22 cellular contexts compared by ENCODE assay signal in the genomic region with DNA sequence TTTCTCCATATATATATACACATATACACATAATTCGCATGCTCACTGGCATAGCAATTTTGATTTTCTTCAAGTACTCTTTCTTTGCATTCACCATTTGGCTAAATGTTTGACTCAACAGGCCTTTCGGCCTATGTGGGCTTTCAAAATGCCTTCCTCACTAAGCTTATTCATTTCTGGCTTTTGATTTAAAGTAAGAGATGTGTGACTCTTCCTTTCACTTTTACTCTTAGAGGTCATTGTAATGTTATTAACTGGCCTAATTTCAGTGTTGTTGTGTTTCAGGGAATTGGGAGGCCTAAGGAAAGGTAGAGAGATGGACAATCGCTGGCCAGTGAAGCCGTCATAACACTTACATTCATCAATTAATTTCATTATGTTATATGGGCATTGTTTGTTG. TPM values are rescaled to one million over a fixed set of nuclear protein-coding genes. Genes with fewer than 3 reads are reported as not detected.
DNase-seq lines count a peak whose midpoint lies in the region; ATAC-seq and TF ChIP-seq lines count a peak whose summit lies in the region.
"Had no signal": no experiment of that assay in that cellular context is flagged by ENCODE, and none has a peak within 500 bp of the region (broad histone marks: within the 10 kb centered on the region; RNA-seq: fewer than 3 reads in every experiment).

No MANE protein-coding gene starts in this region.

- WGBS in suprapubic skin: 88% methylated on average over 4 of the region's 4 CpGs

- no peaks in the 10 kb centered on the region for H3K4me1 ChIP-seq in suprapubic skin
- H3K4me1 ChIP-seq: SJSA1 had no signal

- TF ChIP-seq CTCF in suprapubic skin (IDR thresholded peaks at IDR 0.05): no peak

- peak overlapping the region; percentile 1 for H3K27ac Mint-ChIP-seq in activated naive CD4-positive, alpha-beta T cell treated with anti-CD3 and anti-CD28 coated beads, Interleukin-2, amount 10 ng/mL, durations not matched to agents 7 days and 5 days
- peak overlapping the region; percentile 69 for H3K27ac Mint-ChIP-seq in activated T-helper 1 cell treated with anti-CD3 and anti-CD28 coated beads, Interleukin-12 subunit alpha, Interleukin-12 subunit beta, Interleukin-2, Interleukin-4 antibody, amounts not matched to agents 30 ng/mL and 10 ng/mL and 1 ng/mL, durations not matched to agents 14 hours and 24 hours and 36 hours
- H3K27ac Mint-ChIP-seq: CD14-positive monocyte had no signal

- CTCF ChIA-PET in activated naive CD4-positive, alpha-beta T cell treated with anti-CD3 and anti-CD28 coated beads, Interleukin-2, amount 10 ng/mL, durations not matched to agents 7 days and 5 days (lab: Charles Lee): no interaction called here

- H3K27me3 Mint-ChIP-seq in activated naive CD4-positive, alpha-beta T cell treated with anti-CD3 and anti-CD28 coated beads, Interleukin-2, amount 10 ng/mL, durations not matched to agents 7 days and 5 days: no peaks in the 10 kb centered on the region
- H3K27me3 Mint-ChIP-seq in activated T-helper 1 cell treated with anti-CD3 and anti-CD28 coated beads, Interleukin-12 subunit alpha, Interleukin-12 subunit beta, Interleukin-2, Interleukin-4 antibody, amounts not matched to agents 30 ng/mL and 10 ng/mL and 1 ng/mL, durations not matched to agents 14 hours and 24 hours and 36 hours (ENCODE audit: insufficient read depth): peaks cover 11% of the 10 kb centered on the region

- H3K36me3 ChIP-seq in suprapubic skin: no peaks in the 10 kb centered on the region
- H3K36me3 ChIP-seq: brain microvascular endothelial cell, heart left ventricle, MG63, SJSA1, thoracic aorta had no signal

- H3K27me3 ChIP-seq in suprapubic skin: no peaks in the 10 kb centered on the region
- H3K27me3 ChIP-seq: brain microvascular endothelial cell, heart left ventricle, MG63, SJSA1 had no signal

- TF ChIP-seq EP300 in suprapubic skin (IDR thresholded peaks at IDR 0.05): no peak

- no peak for DNase-seq in activated naive CD4-positive, alpha-beta T cell treated with anti-CD3 and anti-CD28 coated beads, Interleukin-2, amount 10 ng/mL, durations not matched to agents 7 days and 5 days
- DNase-seq in activated naive CD4-positive, alpha-beta T cell treated with Interleukin-2 at 50 U/mL for 16 hours: no peak
- no peak for DNase-seq in activated T-helper 1 cell treated with anti-CD3 and anti-CD28 coated beads, Interleukin-12 subunit alpha, Interleukin-12 subunit beta, Interleukin-2, Interleukin-4 antibody, amounts not matched to agents 30 ng/mL and 10 ng/mL and 1 ng/mL, durations not matched to agents 14 hours and 24 hours and 36 hours (ENCODE audit: low spot score)
- no peak for DNase-seq in stimulated activated naive CD8-positive, alpha-beta T cell treated with anti-CD3 and anti-CD28 coated beads, Interleukin-15, Interleukin-2, amounts not matched to agents 100 U/mL and 50 U/mL, for 24 hours
- no peak for DNase-seq in stimulated activated CD4-positive, alpha-beta T cell treated with anti-CD3 and anti-CD28 coated beads, Interleukin-1b, Interleukin-23, amount 100 ng/mL, for 48 hours
- DNase-seq in suprapubic skin (ENCODE audit: low spot score in 2 of 2) (no peak), NCI-H748 (lab: John Stamatoyannopoulos, UW; ENCODE audit: unreplicated experiment) (no peak)
- DNase-seq: brain microvascular endothelial cell; cortex of kidney; DMS153; GF-D8; GOT3; heart left ventricle; MG63; NCI-H146; NCI-H82; PC-9; stimulated activated CD8-positive, alpha-beta memory T cell treated with anti-CD3 and anti-CD28 coated beads, Interleukin-4, amount 100 ng/mL, for 48 hours had no signal

- H3K4me3 ChIP-seq in suprapubic skin: no peak overlapping the region
- H3K4me3 ChIP-seq: heart left ventricle, MG63, PC-9, SJSA1, thoracic aorta had no signal

- H3K27ac ChIP-seq in suprapubic skin: no peak overlapping the region
- H3K27ac ChIP-seq: brain microvascular endothelial cell, heart left ventricle, PC-9, SJSA1, thoracic aorta had no signal

- H3K9me3 ChIP-seq in suprapubic skin: no peaks in the 10 kb centered on the region
- H3K9me3 ChIP-seq: heart left ventricle, MG63, SJSA1, thoracic aorta had no signal

- H3K36me3 Mint-ChIP-seq in activated naive CD4-positive, alpha-beta T cell treated with anti-CD3 and anti-CD28 coated beads, Interleukin-2, amount 10 ng/mL, durations not matched to agents 7 days and 5 days: peaks cover 1% of the 10 kb centered on the region
- no peaks in the 10 kb centered on the region for H3K36me3 Mint-ChIP-seq in activated T-helper 1 cell treated with anti-CD3 and anti-CD28 coated beads, Interleukin-12 subunit alpha, Interleukin-12 subunit beta, Interleukin-2, Interleukin-4 antibody, amounts not matched to agents 30 ng/mL and 10 ng/mL and 1 ng/mL, durations not matched to agents 14 hours and 24 hours and 36 hours (ENCODE audit: low read depth)
- H3K36me3 Mint-ChIP-seq: CD14-positive monocyte had no signal

- H3K4me1 Mint-ChIP-seq in activated naive CD4-positive, alpha-beta T cell treated with anti-CD3 and anti-CD28 coated beads, Interleukin-2, amount 10 ng/mL, durations not matched to agents 7 days and 5 days: peaks cover 16% of the 10 kb centered on the region
- H3K4me1 Mint-ChIP-seq in activated T-helper 1 cell treated with anti-CD3 and anti-CD28 coated beads, Interleukin-12 subunit alpha, Interleukin-12 subunit beta, Interleukin-2, Interleukin-4 antibody, amounts not matched to agents 30 ng/mL and 10 ng/mL and 1 ng/mL, durations not matched to agents 14 hours and 24 hours and 36 hours (ENCODE audit: low read depth): peaks cover 32% of the 10 kb centered on the region

- H3K9me3 Mint-ChIP-seq in activated naive CD4-positive, alpha-beta T cell treated with anti-CD3 and anti-CD28 coated beads, Interleukin-2, amount 10 ng/mL, durations not matched to agents 7 days and 5 days: no peaks in the 10 kb centered on the region
- peaks cover 9% of the 10 kb centered on the region for H3K9me3 Mint-ChIP-seq in activated T-helper 1 cell treated with anti-CD3 and anti-CD28 coated beads, Interleukin-12 subunit alpha, Interleukin-12 subunit beta, Interleukin-2, Interleukin-4 antibody, amounts not matched to agents 30 ng/mL and 10 ng/mL and 1 ng/mL, durations not matched to agents 14 hours and 24 hours and 36 hours
- H3K9me3 Mint-ChIP-seq: CD14-positive monocyte had no signal

- intact Hi-C loops in activated T-helper 1 cell treated with anti-CD3 and anti-CD28 coated beads, Interleukin-12 subunit alpha, Interleukin-12 subunit beta, Interleukin-2, Interleukin-4 antibody, amounts not matched to agents 30 ng/mL and 10 ng/mL and 1 ng/mL, durations not matched to agents 14 hours and 24 hours and 36 hours (cut with micrococcal nuclease): loop anchor here (1.0 to 2.0 kb wide), 3 partner anchors 11 to 248 kb away; no protein-coding TSS in a partner anchor

- peak; percentile 79 for ATAC-seq in HG02870 (IDR thresholded peaks at IDR 0.05; ENCODE audit: unreplicated experiment)
- peak; percentile 76 for ATAC-seq in stimulated activated naive CD8-positive, alpha-beta T cell treated with anti-CD3 and anti-CD28 coated beads, Interleukin-15, Interleukin-2, amounts not matched to agents 100 U/mL and 50 U/mL, for 24 hours
- ATAC-seq: heart left ventricle had no signal

- H3K4me3 Mint-ChIP-seq in activated naive CD4-positive, alpha-beta T cell treated with anti-CD3 and anti-CD28 coated beads, Interleukin-2, amount 10 ng/mL, durations not matched to agents 7 days and 5 days: no peak overlapping the region
- H3K4me3 Mint-ChIP-seq in activated T-helper 1 cell treated with anti-CD3 and anti-CD28 coated beads, Interleukin-12 subunit alpha, Interleukin-12 subunit beta, Interleukin-2, Interleukin-4 antibody, amounts not matched to agents 30 ng/mL and 10 ng/mL and 1 ng/mL, durations not matched to agents 14 hours and 24 hours and 36 hours: no peak overlapping the region
- H3K4me3 Mint-ChIP-seq: CD14-positive monocyte had no signal

- no peak for TF ChIP-seq POLR2A in suprapubic skin (IDR thresholded peaks at IDR 0.05)

RNA-seq across cellular contexts. Expression of a gene that starts 14.5 kb away (rescaled TPM):
- total RNA-seq in activated T-helper 1 cell treated with anti-CD3 and anti-CD28 coated beads, Interleukin-12 subunit alpha, Interleukin-12 subunit beta, Interleukin-2, Interleukin-4 antibody, amounts not matched to agents 30 ng/mL and 10 ng/mL and 1 ng/mL, durations not matched to agents 14 hours and 24 hours and 36 hours: 2.5 and 2.7 TPM in 2 replicates
- 1 to 10 TPM in 1 of 4 donors, under 1 TPM in 2, not detected in 1; 0.72 to 1.1 (median 0.76) TPM for total RNA-seq in suprapubic skin
